Comparison of ENCODE assay signal across 2 cellular contexts in the genomic region with DNA sequence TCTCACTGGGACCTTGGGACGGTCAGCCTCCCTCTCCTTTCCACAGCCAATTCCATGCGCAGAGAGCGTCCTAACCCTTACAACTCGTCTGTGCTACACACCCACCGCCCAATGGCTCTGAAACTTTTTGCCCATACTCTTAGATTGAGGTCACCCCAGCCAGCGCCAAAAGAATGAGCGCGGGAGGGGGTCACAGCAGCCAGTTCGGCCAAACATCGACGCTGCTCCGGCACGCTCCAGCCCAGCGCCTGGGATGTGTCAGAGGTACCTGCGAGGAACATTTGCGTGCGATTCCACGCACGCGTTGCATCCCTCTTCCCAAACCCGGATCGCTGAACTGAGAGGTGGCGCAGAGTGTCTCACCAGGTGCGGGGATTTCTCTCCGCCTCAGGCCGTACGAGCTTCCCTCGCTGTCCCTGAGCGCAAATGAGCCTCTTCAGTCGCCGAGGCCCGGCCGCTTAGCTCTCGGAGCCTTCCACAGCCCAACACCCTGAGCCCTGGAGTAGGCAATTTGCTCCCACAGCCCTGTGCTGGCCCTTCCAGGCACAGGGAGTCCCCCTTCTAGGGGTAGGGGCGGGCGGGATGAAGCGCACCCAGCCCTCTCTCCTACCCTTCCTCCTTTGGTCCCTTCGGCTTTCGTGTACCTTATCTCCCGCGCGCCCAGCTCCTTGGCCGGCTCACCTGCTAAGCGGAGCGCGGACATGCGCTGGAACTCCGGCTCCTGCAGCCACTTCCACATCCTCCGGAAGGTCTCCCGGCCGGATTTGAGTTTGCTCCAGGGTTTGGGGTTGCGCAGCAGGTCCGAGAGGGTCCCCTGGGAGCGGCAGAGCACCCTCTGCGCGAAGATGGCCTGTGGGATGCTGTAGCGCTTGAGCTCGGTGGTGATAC.
TF ChIP-seq lines count a peak whose summit lies in the region.

No MANE protein-coding gene starts in this region.

TF ChIP-seq in A549, 52 proteins besides CTCF, POLR2A, EP300 and RAD21:
- TF ChIP-seq NFE2L2 (conservative IDR thresholded peaks at IDR 0.05; ENCODE audit: low read length) (no peak), BHLHE40 (IDR thresholded peaks at IDR 0.05; ENCODE audit: low read depth, low read length) (no peak), NR3C1 (IDR thresholded peaks at IDR 0.05) (no peak), RCOR1 (IDR thresholded peaks at IDR 0.05; ENCODE audit: low read depth, low read length) (no peak), TP53 (CRISPR knock-in tag; IDR thresholded peaks at IDR 0.05) (no peak)
- TF ChIP-seq, protein P1, sequence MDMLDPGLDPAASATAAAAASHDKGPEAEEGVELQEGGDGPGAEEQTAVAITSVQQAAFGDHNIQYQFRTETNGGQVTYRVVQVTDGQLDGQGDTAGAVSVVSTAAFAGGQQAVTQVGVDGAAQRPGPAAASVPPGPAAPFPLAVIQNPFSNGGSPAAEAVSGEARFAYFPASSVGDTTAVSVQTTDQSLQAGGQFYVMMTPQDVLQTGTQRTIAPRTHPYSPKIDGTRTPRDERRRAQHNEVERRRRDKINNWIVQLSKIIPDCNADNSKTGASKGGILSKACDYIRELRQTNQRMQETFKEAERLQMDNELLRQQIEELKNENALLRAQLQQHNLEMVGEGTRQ (IDR thresholded peaks at IDR 0.05) = no peak

TF ChIP-seq in HepG2, 621 proteins besides CTCF, POLR2A, EP300 and RAD21 (continues in another document):
- TF ChIP-seq HNRNPK (IDR thresholded peaks at IDR 0.05; ENCODE audit: low read depth, low read length, poor library complexity, severe bottlenecking) = no peak
- TF ChIP-seq TSC22D2 (CRISPR knock-in tag; IDR thresholded peaks at IDR 0.05; ENCODE audit: borderline replicate concordance) = no peak
- TF ChIP-seq SMC3 (IDR thresholded peaks at IDR 0.05; ENCODE audit: low read length) = no peak
- TF ChIP-seq, protein P2, sequence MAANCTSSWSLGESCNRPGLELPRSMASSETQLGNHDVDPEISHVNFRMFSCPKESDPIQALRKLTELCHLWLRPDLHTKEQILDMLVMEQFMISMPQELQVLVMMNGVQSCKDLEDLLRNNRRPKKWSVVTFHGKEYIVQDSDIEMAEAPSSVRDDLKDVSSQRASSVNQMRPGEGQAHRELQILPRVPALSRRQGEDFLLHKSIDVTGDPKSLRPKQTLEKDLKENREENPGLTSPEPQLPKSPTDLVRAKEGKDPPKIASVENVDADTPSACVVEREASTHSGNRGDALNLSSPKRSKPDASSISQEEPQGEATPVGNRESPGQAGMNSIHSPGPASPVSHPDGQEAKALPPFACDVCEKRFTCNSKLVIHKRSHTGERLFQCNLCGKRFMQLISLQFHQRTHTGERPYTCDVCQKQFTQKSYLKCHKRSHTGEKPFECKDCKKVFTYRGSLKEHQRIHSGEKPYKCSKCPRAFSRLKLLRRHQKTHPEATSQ (CRISPR knock-in tag; IDR thresholded peaks at IDR 0.05; ENCODE audit: borderline replicate concordance) = no peak
- TF ChIP-seq LCORL (IDR thresholded peaks at IDR 0.05) = no peak
- TF ChIP-seq LCORL (CRISPR knock-in tag; IDR thresholded peaks at IDR 0.05) = no peak
- TF ChIP-seq RCOR2 (CRISPR knock-in tag; IDR thresholded peaks at IDR 0.05) = no peak
- no peak for TF ChIP-seq POGZ (CRISPR knock-in tag; IDR thresholded peaks at IDR 0.05)
- TF ChIP-seq HOXA3 (CRISPR knock-in tag; IDR thresholded peaks at IDR 0.05) = no peak
- no peak for TF ChIP-seq FOXM1 (CRISPR knock-in tag; IDR thresholded peaks at IDR 0.05)
- TF ChIP-seq, protein P3, sequence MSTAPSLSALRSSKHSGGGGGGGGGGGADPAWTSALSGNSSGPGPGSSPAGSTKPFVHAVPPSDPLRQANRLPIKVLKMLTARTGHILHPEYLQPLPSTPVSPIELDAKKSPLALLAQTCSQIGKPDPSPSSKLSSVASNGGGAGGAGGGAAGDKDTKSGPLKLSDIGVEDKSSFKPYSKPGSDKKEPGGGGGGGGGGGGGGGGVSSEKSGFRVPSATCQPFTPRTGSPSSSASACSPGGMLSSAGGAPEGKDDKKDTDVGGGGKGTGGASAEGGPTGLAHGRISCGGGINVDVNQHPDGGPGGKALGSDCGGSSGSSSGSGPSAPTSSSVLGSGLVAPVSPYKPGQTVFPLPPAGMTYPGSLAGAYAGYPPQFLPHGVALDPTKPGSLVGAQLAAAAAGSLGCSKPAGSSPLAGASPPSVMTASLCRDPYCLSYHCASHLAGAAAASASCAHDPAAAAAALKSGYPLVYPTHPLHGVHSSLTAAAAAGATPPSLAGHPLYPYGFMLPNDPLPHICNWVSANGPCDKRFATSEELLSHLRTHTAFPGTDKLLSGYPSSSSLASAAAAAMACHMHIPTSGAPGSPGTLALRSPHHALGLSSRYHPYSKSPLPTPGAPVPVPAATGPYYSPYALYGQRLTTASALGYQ (CRISPR knock-in tag; IDR thresholded peaks at IDR 0.05) = no peak
- TF ChIP-seq ZFP90 (CRISPR knock-in tag; IDR thresholded peaks at IDR 0.05; ENCODE audit: borderline replicate concordance) = no peak
- no peak for TF ChIP-seq ZNF205 (CRISPR knock-in tag; IDR thresholded peaks at IDR 0.05)
- no peak for TF ChIP-seq ARNTL (CRISPR knock-in tag; IDR thresholded peaks at IDR 0.05)
- peak; percentile 49; the same call in 1 of the 2 replicates for TF ChIP-seq HDAC1 (CRISPR knock-in tag; IDR thresholded peaks at IDR 0.05)
- TF ChIP-seq ZNF292 (CRISPR knock-in tag; IDR thresholded peaks at IDR 0.05; ENCODE audit: borderline replicate concordance, low read depth) = no peak
- no peak for TF ChIP-seq ZSCAN9 (CRISPR knock-in tag; IDR thresholded peaks at IDR 0.05; ENCODE audit: borderline replicate concordance)
- no peak for TF ChIP-seq POLR2G (IDR thresholded peaks at IDR 0.05; ENCODE audit: low read depth, low read length)
- TF ChIP-seq, protein P4, sequence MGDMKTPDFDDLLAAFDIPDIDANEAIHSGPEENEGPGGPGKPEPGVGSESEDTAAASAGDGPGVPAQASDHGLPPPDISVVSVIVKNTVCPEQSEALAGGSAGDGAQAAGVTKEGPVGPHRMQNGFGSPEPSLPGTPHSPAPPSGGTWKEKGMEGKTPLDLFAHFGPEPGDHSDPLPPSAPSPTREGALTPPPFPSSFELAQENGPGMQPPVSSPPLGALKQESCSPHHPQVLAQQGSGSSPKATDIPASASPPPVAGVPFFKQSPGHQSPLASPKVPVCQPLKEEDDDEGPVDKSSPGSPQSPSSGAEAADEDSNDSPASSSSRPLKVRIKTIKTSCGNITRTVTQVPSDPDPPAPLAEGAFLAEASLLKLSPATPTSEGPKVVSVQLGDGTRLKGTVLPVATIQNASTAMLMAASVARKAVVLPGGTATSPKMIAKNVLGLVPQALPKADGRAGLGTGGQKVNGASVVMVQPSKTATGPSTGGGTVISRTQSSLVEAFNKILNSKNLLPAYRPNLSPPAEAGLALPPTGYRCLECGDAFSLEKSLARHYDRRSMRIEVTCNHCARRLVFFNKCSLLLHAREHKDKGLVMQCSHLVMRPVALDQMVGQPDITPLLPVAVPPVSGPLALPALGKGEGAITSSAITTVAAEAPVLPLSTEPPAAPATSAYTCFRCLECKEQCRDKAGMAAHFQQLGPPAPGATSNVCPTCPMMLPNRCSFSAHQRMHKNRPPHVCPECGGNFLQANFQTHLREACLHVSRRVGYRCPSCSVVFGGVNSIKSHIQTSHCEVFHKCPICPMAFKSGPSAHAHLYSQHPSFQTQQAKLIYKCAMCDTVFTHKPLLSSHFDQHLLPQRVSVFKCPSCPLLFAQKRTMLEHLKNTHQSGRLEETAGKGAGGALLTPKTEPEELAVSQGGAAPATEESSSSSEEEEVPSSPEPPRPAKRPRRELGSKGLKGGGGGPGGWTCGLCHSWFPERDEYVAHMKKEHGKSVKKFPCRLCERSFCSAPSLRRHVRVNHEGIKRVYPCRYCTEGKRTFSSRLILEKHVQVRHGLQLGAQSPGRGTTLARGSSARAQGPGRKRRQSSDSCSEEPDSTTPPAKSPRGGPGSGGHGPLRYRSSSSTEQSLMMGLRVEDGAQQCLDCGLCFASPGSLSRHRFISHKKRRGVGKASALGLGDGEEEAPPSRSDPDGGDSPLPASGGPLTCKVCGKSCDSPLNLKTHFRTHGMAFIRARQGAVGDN (CRISPR knock-in tag; IDR thresholded peaks at IDR 0.05) = peak; percentile 42
- no peak; the same call in 1 of the 2 replicates for TF ChIP-seq HES4 (CRISPR knock-in tag; IDR thresholded peaks at IDR 0.05; ENCODE audit: borderline replicate concordance)
- no peak for TF ChIP-seq U2AF1 (optimal IDR thresholded peaks at IDR 0.05; ENCODE audit: low read depth, low read length)
- TF ChIP-seq ZNF224 (CRISPR knock-in tag; IDR thresholded peaks at IDR 0.05) = 0 out of 2 replicates have a peak, but pooled peaks have one; percentile 56
- no peak for TF ChIP-seq ZNF24 (IDR thresholded peaks at IDR 0.05)
- no peak for TF ChIP-seq THAP11 (CRISPR knock-in tag; IDR thresholded peaks at IDR 0.05)
- TF ChIP-seq NFIB (CRISPR knock-in tag; IDR thresholded peaks at IDR 0.05; ENCODE audit: borderline replicate concordance) = no peak
- no peak for TF ChIP-seq ZNF383 (CRISPR knock-in tag; IDR thresholded peaks at IDR 0.05; ENCODE audit: borderline replicate concordance)
- TF ChIP-seq SP1 (IDR thresholded peaks at IDR 0.05) = no peak
- no peak for TF ChIP-seq SP1 (CRISPR knock-in tag; IDR thresholded peaks at IDR 0.05)
- TF ChIP-seq SAFB2 (CRISPR knock-in tag; IDR thresholded peaks at IDR 0.05; ENCODE audit: borderline replicate concordance, low read depth) = peak; percentile 30; the same call in 1 of the 2 replicates
- no peak for TF ChIP-seq ZEB1 (IDR thresholded peaks at IDR 0.05; ENCODE audit: insufficient replicate concordance, low read depth)
- TF ChIP-seq ZNF343 (CRISPR knock-in tag; IDR thresholded peaks at IDR 0.05) = no peak
- TF ChIP-seq GATAD2A (CRISPR knock-in tag; IDR thresholded peaks at IDR 0.05) = no peak
- no peak for TF ChIP-seq RFX3 (CRISPR knock-in tag; IDR thresholded peaks at IDR 0.05)
- TF ChIP-seq NR1H2 (CRISPR knock-in tag; IDR thresholded peaks at IDR 0.05; ENCODE audit: borderline replicate concordance, low read depth) = no peak
- TF ChIP-seq RNF2 (conservative IDR thresholded peaks at IDR 0.05; ENCODE audit: low read depth) = no peak
- TF ChIP-seq ZNF746 (CRISPR knock-in tag; IDR thresholded peaks at IDR 0.05) = peak; percentile 22; the same call in 1 of the 2 replicates
- no peak for TF ChIP-seq SALL2 (CRISPR knock-in tag; IDR thresholded peaks at IDR 0.05)
- TF ChIP-seq ZNF569 (CRISPR knock-in tag; IDR thresholded peaks at IDR 0.05; ENCODE audit: borderline replicate concordance) = no peak
- TF ChIP-seq CEBPG (CRISPR knock-in tag; IDR thresholded peaks at IDR 0.05) = no peak
- TF ChIP-seq, protein P5, sequence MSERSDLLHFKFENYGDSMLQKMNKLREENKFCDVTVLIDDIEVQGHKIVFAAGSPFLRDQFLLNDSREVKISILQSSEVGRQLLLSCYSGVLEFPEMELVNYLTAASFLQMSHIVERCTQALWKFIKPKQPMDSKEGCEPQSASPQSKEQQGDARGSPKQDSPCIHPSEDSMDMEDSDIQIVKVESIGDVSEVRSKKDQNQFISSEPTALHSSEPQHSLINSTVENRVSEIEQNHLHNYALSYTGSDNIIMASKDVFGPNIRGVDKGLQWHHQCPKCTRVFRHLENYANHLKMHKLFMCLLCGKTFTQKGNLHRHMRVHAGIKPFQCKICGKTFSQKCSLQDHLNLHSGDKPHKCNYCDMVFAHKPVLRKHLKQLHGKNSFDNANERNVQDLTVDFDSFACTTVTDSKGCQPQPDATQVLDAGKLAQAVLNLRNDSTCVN (CRISPR knock-in tag; IDR thresholded peaks at IDR 0.05; ENCODE audit: borderline replicate concordance) = no peak
- TF ChIP-seq ZNF670 (CRISPR knock-in tag; IDR thresholded peaks at IDR 0.05; ENCODE audit: borderline replicate concordance) = no peak
- TF ChIP-seq, protein P6, sequence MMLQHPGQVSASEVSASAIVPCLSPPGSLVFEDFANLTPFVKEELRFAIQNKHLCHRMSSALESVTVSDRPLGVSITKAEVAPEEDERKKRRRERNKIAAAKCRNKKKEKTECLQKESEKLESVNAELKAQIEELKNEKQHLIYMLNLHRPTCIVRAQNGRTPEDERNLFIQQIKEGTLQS (CRISPR knock-in tag; IDR thresholded peaks at IDR 0.05) = no peak
- no peak for TF ChIP-seq MEF2D (CRISPR knock-in tag; IDR thresholded peaks at IDR 0.05)
- no peak for TF ChIP-seq ZNF44 (CRISPR knock-in tag; IDR thresholded peaks at IDR 0.05)
- TF ChIP-seq, protein P7, sequence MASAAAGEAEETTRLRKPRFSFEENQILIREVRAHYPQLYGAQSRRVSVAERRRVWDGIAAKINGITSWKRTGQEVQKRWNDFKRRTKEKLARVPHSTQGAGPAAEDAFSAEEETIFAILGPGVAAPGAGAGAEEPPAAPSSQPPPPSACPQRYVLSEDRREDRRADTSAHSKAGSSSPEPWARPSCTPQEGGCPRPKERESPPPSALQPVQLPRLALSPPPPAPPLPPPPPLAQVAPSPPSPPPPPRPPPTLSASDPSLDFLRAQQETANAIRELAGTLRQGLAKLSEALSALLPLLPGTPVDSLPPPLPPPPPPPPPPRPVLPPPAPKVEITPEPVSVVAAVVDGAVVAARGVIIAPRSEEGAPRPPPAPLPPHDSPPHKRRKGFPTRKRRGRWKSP (CRISPR knock-in tag; IDR thresholded peaks at IDR 0.05) = 0 out of 2 replicates have a peak, but pooled peaks have one; percentile 24
- no peak for TF ChIP-seq CHD4 (IDR thresholded peaks at IDR 0.05; ENCODE audit: borderline replicate concordance, low read length)
- TF ChIP-seq, protein P8, sequence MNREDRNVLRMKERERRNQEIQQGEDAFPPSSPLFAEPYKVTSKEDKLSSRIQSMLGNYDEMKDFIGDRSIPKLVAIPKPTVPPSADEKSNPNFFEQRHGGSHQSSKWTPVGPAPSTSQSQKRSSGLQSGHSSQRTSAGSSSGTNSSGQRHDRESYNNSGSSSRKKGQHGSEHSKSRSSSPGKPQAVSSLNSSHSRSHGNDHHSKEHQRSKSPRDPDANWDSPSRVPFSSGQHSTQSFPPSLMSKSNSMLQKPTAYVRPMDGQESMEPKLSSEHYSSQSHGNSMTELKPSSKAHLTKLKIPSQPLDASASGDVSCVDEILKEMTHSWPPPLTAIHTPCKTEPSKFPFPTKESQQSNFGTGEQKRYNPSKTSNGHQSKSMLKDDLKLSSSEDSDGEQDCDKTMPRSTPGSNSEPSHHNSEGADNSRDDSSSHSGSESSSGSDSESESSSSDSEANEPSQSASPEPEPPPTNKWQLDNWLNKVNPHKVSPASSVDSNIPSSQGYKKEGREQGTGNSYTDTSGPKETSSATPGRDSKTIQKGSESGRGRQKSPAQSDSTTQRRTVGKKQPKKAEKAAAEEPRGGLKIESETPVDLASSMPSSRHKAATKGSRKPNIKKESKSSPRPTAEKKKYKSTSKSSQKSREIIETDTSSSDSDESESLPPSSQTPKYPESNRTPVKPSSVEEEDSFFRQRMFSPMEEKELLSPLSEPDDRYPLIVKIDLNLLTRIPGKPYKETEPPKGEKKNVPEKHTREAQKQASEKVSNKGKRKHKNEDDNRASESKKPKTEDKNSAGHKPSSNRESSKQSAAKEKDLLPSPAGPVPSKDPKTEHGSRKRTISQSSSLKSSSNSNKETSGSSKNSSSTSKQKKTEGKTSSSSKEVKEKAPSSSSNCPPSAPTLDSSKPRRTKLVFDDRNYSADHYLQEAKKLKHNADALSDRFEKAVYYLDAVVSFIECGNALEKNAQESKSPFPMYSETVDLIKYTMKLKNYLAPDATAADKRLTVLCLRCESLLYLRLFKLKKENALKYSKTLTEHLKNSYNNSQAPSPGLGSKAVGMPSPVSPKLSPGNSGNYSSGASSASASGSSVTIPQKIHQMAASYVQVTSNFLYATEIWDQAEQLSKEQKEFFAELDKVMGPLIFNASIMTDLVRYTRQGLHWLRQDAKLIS (CRISPR knock-in tag; IDR thresholded peaks at IDR 0.05) = 0 out of 2 replicates have a peak, but pooled peaks have one; percentile 55
- no peak for TF ChIP-seq NFYB (CRISPR knock-in tag; IDR thresholded peaks at IDR 0.05)
- 0 out of 2 replicates have a peak, but pooled peaks have one; percentile 56 for TF ChIP-seq REL (CRISPR knock-in tag; conservative IDR thresholded peaks at IDR 0.05)
- TF ChIP-seq ZMYM2 (CRISPR knock-in tag; IDR thresholded peaks at IDR 0.05) = 0 out of 2 replicates have a peak, but pooled peaks have one; percentile 14
